In the genomic region with DNA sequence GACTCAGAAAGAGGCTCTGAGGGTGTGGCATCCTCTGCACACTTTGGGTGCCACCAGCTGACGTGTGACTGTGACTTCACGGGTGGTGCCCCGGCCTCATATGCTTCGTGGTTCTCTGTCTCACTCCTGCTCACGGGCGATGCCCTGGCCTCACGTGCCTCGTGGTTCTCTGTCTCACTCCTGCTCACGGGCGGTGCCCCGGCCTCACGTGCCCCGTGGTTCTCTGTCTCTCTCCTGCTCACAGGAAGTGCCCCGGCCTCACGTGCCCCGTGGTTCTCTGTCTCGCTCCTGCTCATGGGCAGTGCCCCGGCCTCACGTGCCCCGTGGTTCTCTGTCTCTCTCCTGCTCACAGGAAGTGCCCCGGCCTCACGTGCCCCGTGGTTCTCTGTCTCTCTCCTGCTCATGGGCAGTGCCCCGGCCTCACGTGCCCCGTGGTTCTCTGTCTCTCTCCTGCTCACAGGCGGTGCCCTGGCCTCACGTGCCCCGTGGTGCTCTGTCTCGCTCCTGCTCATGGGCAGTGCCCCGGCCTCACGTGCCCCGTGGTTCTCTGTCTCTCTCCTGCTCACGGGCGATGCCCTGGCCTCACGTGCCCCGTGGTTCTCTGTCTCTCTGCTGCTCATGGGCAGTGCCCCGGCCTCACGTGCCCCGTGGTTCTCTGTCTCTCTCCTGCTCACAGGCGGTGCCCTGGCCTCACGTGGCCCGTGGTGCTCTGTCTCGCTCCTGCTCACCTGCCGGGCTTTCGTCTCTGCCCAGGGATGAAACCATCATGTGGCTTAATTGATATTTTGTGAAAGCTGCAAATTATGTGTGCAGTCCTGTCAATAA, we compare ENCODE assay signal across 8 cellular contexts.
DNase-seq lines count a peak whose midpoint lies in the region; ATAC-seq and TF ChIP-seq lines count a peak whose summit lies in the region.
"Not testable (repeated sequence)": the region's sequence is repeated elsewhere in the genome, so short reads cannot be mapped to it uniquely, and the experiment has no call there.

No MANE protein-coding gene starts in this region.

- not testable (repeated sequence) for H3K9me3 Mint-ChIP-seq in CD8-positive, alpha-beta T cell; naive thymus-derived CD8-positive, alpha-beta T cell

- peak overlapping the region; percentile 26 for H3K27ac ChIP-seq in CD8-positive, alpha-beta T cell (ENCODE audit: low read depth, low read length)
- H3K27ac ChIP-seq in effector memory CD4-positive, alpha-beta T cell (ENCODE audit: insufficient read depth, low read length, poor library complexity, severe bottlenecking), result not testable (repeated sequence)

- not testable (repeated sequence) for H3K36me3 Mint-ChIP-seq in CD8-positive, alpha-beta T cell; naive thymus-derived CD8-positive, alpha-beta T cell

- not testable (repeated sequence) for H3K27me3 ChIP-seq in CD8-positive, alpha-beta T cell (ENCODE audit: insufficient read depth, low read length); effector memory CD4-positive, alpha-beta T cell (replicated peaks; ENCODE audit: control insufficient read depth, insufficient read depth, low read length, poor library complexity, severe bottlenecking)

- peaks cover 16% of the 10 kb centered on the region for H3K4me1 Mint-ChIP-seq in CD8-positive, alpha-beta T cell (ENCODE audit: low read depth)
- H3K4me1 Mint-ChIP-seq in naive thymus-derived CD8-positive, alpha-beta T cell, result peaks cover 15 to 27% (median 19%) of the 10 kb centered on the region in 4 donors

- peak; percentile 100 for ATAC-seq in CD8-positive, alpha-beta T cell
- ATAC-seq in naive thymus-derived CD8-positive, alpha-beta T cell, result peak; percentile 100
- ATAC-seq in stimulated activated naive CD8-positive, alpha-beta T cell treated with anti-CD3 and anti-CD28 coated beads, Interleukin-15, Interleukin-2, amounts not matched to agents 100 U/mL and 50 U/mL, for 24 hours, result not testable (repeated sequence)

- TF ChIP-seq CTCF in CD8-positive, alpha-beta T cell (IDR thresholded peaks at IDR 0.05), result not testable (repeated sequence)

- H3K4me3 ChIP-seq in CD8-positive, alpha-beta T cell (ENCODE audit: low read depth, low read length); effector memory CD4-positive, alpha-beta T cell (ENCODE audit: insufficient read depth, low read depth, low read length, poor library complexity, severe bottlenecking): not testable (repeated sequence)

- DNase-seq in CD8-positive, alpha-beta T cell, result peak; percentile 51 to 85 (median 56)
- peak; percentile 64 for DNase-seq in T-helper 22 cell (ENCODE audit: low read depth)
- peak; percentile 27 to 51 for DNase-seq in activated CD8-positive, alpha-beta memory T cell treated with anti-CD3 and anti-CD28 coated beads for 1 hour (ENCODE audit: extremely low read depth in 1 of 2, low read depth in 1 of 2)
- DNase-seq in activated effector memory CD4-positive, alpha-beta T cell treated with anti-CD3 and anti-CD28 coated beads, Interleukin-2, amount 50 U/mL, for 16 hours, result peak; percentile 88
- DNase-seq in effector memory CD4-positive, alpha-beta T cell, result peak; percentile 27 to 67 (median 64)
- peak in 9 of 10 donors; percentile 18 to 87 (median 64) for DNase-seq in naive thymus-derived CD8-positive, alpha-beta T cell
- peak; percentile 15 to 49 (median 31) for DNase-seq in stimulated activated CD4-positive, alpha-beta T cell treated with anti-CD3 and anti-CD28 coated beads, TNF-alpha, amount 100 ng/mL, for 4 hours (ENCODE audit: low read depth in 3 of 3)
- DNase-seq in stimulated activated naive CD8-positive, alpha-beta T cell treated with anti-CD3 and anti-CD28 coated beads, Interleukin-15, Interleukin-2, amounts not matched to agents 100 U/mL and 50 U/mL, for 24 hours, result peak; percentile 42

- not testable (repeated sequence) for H3K36me3 ChIP-seq in CD8-positive, alpha-beta T cell (ENCODE audit: insufficient read depth, low read length); effector memory CD4-positive, alpha-beta T cell (ENCODE audit: control insufficient read depth, insufficient read depth, low read length)

- H3K27ac Mint-ChIP-seq in CD8-positive, alpha-beta T cell, result peak overlapping the region; percentile 90
- H3K27ac Mint-ChIP-seq in naive thymus-derived CD8-positive, alpha-beta T cell, result peak overlapping the region; percentile 61 to 98 (median 90)

- peak overlapping the region; percentile 8 for H3K4me3 Mint-ChIP-seq in CD8-positive, alpha-beta T cell
- peak overlapping the region in 9 of 10 donors; percentile 29 to 63 (median 57) for H3K4me3 Mint-ChIP-seq in naive thymus-derived CD8-positive, alpha-beta T cell

- peaks cover 15% of the 10 kb centered on the region for H3K4me1 ChIP-seq in CD8-positive, alpha-beta T cell (ENCODE audit: insufficient read depth, low read length)
- not testable (repeated sequence) for H3K4me1 ChIP-seq in effector memory CD4-positive, alpha-beta T cell (ENCODE audit: control insufficient read depth, insufficient read depth, low read length, poor library complexity, severe bottlenecking)

- intact Hi-C loops in CD8-positive, alpha-beta T cell (cut with DNase I, micrococcal nuclease), result loop anchor here (1.0 to 5.0 kb wide), 3 partner anchors 19 to 46 kb away; no protein-coding TSS in a partner anchor

- POLR2A ChIA-PET in CD8-positive, alpha-beta T cell (lab: Charles Lee), result not testable (repeated sequence)
- POLR2A ChIA-PET in naive thymus-derived CD8-positive, alpha-beta T cell (lab: Charles Lee), result interaction anchor here (0.7 to 1.7 kb wide), 7 partner anchors 14 to 1419 kb away, joined by 3 to 5 read pairs (median 4); no protein-coding TSS in a partner anchor

- H3K9me3 ChIP-seq in CD8-positive, alpha-beta T cell (ENCODE audit: low read length); effector memory CD4-positive, alpha-beta T cell (ENCODE audit: control insufficient read depth, low read length): not testable (repeated sequence)

- H3K27me3 Mint-ChIP-seq in CD8-positive, alpha-beta T cell (ENCODE audit: low read depth); naive thymus-derived CD8-positive, alpha-beta T cell: not testable (repeated sequence)

- CTCF ChIA-PET in CD8-positive, alpha-beta T cell (lab: Charles Lee), result not testable (repeated sequence)

Comparison
In these comparisons a context has a peak if more than half of its experiments do, and no peak if none do; other contexts are left out.
1. DNase-seq: peak in every context shown above with its lines; median percentile 88 in activated effector memory CD4-positive, alpha-beta T cell treated with anti-CD3 and anti-CD28 coated beads, Interleukin-2, amount 50 U/mL, for 16 hours; 64 in T-helper 22 cell; 64 in effector memory CD4-positive, alpha-beta T cell; 64 in naive thymus-derived CD8-positive, alpha-beta T cell; 56 in CD8-positive, alpha-beta T cell; 42 in stimulated activated naive CD8-positive, alpha-beta T cell treated with anti-CD3 and anti-CD28 coated beads, Interleukin-15, Interleukin-2, amounts not matched to agents 100 U/mL and 50 U/mL, for 24 hours; 39 in activated CD8-positive, alpha-beta memory T cell treated with anti-CD3 and anti-CD28 coated beads for 1 hour; 31 in stimulated activated CD4-positive, alpha-beta T cell treated with anti-CD3 and anti-CD28 coated beads, TNF-alpha, amount 100 ng/mL, for 4 hours.